1 cellular context compared by ENCODE assay signal in the genomic region with DNA sequence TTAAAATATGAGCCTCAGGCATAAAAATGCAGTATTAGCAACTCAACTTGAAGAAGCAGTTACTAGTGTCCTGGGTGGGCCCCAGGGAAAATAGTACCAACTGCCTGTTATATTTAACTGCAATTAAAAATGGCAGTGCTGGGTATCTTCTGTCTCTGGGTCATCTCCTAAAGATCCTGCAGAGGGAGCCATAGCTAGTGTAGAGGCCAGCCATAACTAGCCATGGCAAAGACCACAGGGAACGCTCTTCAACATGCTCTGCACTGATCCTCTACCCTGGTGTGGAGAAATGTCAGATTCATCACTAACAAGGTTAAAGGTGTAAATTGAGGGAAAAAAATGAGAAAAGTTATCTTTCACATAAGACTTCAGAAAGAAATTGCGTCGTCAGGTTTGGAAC.
TF ChIP-seq lines count a peak whose summit lies in the region.

No MANE protein-coding gene starts in this region.

TF ChIP-seq in GM23338, 12 proteins besides CTCF, POLR2A, EP300 and RAD21 (continued from another document):
- TF ChIP-seq, protein P1, sequence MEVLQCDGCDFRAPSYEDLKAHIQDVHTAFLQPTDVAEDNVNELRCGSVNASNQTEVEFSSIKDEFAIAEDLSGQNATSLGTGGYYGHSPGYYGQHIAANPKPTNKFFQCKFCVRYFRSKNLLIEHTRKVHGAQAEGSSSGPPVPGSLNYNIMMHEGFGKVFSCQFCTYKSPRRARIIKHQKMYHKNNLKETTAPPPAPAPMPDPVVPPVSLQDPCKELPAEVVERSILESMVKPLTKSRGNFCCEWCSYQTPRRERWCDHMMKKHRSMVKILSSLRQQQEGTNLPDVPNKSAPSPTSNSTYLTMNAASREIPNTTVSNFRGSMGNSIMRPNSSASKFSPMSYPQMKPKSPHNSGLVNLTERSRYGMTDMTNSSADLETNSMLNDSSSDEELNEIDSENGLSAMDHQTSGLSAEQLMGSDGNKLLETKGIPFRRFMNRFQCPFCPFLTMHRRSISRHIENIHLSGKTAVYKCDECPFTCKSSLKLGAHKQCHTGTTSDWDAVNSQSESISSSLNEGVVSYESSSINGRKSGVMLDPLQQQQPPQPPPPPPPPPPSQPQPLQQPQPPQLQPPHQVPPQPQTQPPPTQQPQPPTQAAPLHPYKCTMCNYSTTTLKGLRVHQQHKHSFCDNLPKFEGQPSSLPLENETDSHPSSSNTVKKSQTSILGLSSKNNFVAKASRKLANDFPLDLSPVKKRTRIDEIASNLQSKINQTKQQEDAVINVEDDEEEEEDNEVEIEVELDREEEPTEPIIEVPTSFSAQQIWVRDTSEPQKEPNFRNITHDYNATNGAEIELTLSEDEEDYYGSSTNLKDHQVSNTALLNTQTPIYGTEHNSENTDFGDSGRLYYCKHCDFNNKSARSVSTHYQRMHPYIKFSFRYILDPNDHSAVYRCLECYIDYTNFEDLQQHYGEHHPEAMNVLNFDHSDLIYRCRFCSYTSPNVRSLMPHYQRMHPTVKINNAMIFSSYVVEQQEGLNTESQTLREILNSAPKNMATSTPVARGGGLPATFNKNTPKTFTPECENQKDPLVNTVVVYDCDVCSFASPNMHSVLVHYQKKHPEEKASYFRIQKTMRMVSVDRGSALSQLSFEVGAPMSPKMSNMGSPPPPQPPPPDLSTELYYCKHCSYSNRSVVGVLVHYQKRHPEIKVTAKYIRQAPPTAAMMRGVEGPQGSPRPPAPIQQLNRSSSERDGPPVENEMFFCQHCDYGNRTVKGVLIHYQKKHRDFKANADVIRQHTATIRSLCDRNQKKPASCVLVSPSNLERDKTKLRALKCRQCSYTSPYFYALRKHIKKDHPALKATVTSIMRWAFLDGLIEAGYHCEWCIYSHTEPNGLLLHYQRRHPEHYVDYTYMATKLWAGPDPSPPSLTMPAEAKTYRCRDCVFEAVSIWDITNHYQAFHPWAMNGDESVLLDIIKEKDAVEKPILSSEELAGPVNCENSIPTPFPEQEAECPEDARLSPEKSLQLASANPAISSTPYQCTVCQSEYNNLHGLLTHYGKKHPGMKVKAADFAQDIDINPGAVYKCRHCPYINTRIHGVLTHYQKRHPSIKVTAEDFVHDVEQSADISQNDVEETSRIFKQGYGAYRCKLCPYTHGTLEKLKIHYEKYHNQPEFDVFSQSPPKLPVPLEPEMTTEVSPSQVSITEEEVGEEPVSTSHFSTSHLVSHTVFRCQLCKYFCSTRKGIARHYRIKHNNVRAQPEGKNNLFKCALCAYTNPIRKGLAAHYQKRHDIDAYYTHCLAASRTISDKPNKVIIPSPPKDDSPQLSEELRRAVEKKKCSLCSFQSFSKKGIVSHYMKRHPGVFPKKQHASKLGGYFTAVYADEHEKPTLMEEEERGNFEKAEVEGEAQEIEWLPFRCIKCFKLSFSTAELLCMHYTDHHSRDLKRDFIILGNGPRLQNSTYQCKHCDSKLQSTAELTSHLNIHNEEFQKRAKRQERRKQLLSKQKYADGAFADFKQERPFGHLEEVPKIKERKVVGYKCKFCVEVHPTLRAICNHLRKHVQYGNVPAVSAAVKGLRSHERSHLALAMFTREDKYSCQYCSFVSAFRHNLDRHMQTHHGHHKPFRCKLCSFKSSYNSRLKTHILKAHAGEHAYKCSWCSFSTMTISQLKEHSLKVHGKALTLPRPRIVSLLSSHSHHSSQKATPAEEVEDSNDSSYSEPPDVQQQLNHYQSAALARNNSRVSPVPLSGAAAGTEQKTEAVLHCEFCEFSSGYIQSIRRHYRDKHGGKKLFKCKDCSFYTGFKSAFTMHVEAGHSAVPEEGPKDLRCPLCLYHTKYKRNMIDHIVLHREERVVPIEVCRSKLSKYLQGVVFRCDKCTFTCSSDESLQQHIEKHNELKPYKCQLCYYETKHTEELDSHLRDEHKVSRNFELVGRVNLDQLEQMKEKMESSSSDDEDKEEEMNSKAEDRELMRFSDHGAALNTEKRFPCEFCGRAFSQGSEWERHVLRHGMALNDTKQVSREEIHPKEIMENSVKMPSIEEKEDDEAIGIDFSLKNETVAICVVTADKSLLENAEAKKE (CRISPR knock-in tag; IDR thresholded peaks at IDR 0.05): peak; percentile 10; the same call in 1 of the 2 replicates
